8 cellular contexts compared by ENCODE assay signal in the genomic region with DNA sequence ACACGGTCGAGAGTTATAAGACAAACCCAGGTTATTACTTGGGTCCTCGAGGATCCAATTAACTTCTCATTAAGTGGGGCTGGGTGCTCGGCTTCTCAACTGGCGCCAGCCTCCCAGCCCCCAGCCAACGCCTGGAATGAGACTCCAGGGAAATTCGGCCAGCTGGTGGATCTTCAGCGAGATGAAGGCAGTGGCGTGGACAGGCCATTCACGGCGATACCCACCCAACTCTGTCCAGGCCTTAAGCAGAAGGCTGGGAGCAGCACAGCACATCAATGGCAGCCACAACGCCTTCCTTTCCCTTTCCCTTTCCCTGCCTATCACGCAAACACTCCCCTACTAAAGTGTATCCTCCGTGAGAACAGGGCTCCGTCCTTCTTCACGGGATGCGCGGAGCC. TPM values are rescaled to one million over a fixed set of nuclear protein-coding genes. Genes with fewer than 3 reads are reported as not detected.
A peak's percentile ranks its signal among the peaks of the same experiment; 100 is the strongest.
DNase-seq lines count a peak whose midpoint lies in the region; ATAC-seq and TF ChIP-seq lines count a peak whose summit lies in the region.

No MANE protein-coding gene starts in this region.

- POLR2A ChIA-PET in GM10248 (lab: Yijun Ruan, JAX): no interaction called here
- POLR2A ChIA-PET in HEK293T (lab: Yijun Ruan, JAX): no interaction called here

- TF ChIP-seq POLR2A in right lobe of liver (IDR thresholded peaks at IDR 0.05) (no peak), suprapubic skin (IDR thresholded peaks at IDR 0.05) (no peak)

- H3K27ac ChIP-seq in brain microvascular endothelial cell: no peak overlapping the region
- no peak overlapping the region for H3K27ac ChIP-seq in right lobe of liver
- peak overlapping the region; percentile 83 for H3K27ac ChIP-seq in suprapubic skin

- peaks cover 0 to 9% (median 0%) of the 10 kb centered on the region in 4 donors for H3K4me1 ChIP-seq in right lobe of liver
- peaks cover 19% of the 10 kb centered on the region for H3K4me1 ChIP-seq in suprapubic skin

- H3K36me3 ChIP-seq in brain microvascular endothelial cell (replicated peaks): no peaks in the 10 kb centered on the region
- no peaks in the 10 kb centered on the region for H3K36me3 ChIP-seq in right lobe of liver
- no peaks in the 10 kb centered on the region for H3K36me3 ChIP-seq in suprapubic skin

- no peaks in the 10 kb centered on the region for H3K27me3 ChIP-seq in brain microvascular endothelial cell (replicated peaks)
- H3K27me3 ChIP-seq in right lobe of liver: no peaks in the 10 kb centered on the region
- peaks cover 40% of the 10 kb centered on the region for H3K27me3 ChIP-seq in suprapubic skin

- no peak for TF ChIP-seq CTCF in brain microvascular endothelial cell (IDR thresholded peaks at IDR 0.05; ENCODE audit: low read depth, low read length, missing control alignments)
- TF ChIP-seq CTCF in right lobe of liver (IDR thresholded peaks at IDR 0.05): no peak
- TF ChIP-seq CTCF in suprapubic skin (IDR thresholded peaks at IDR 0.05): no peak
- no peak for TF ChIP-seq CTCF in GM10248 (IDR thresholded peaks at IDR 0.05; ENCODE audit: control extremely low read depth, extremely low read depth, low read depth, missing control alignments)

- no peak for TF ChIP-seq EP300 in suprapubic skin (IDR thresholded peaks at IDR 0.05)

- H3K9me3 ChIP-seq in right lobe of liver (no peaks in the 10 kb centered on the region), suprapubic skin (no peaks in the 10 kb centered on the region)

- intact Hi-C loops in right lobe of liver (cut with DNase I): no loop called here

- ATAC-seq in right lobe of liver: peak in 2 of 4 donors; percentile 11 to 13

- peak; percentile 30 for DNase-seq in NCI-H1694 (lab: John Stamatoyannopoulos, UW)
- DNase-seq in NCI-H1694 treated with DMSO at 0.1 percent for 48 hours (lab: John Stamatoyannopoulos, UW): no peak
- no peak for DNase-seq in brain microvascular endothelial cell
- DNase-seq in right lobe of liver: no peak
- DNase-seq in suprapubic skin (ENCODE audit: low spot score in 2 of 2): no peak
- no peak for DNase-seq in GM10248 (ENCODE audit: extremely low spot score)
- DNase-seq in stimulated activated CD4-positive, alpha-beta T cell treated with anti-CD3 and anti-CD28 coated beads, Interleukin-2, amount 100 ng/mL, for 24 hours: no peak
- DNase-seq in HEK293T (ENCODE audit: extremely low spot score): no peak

- peak overlapping the region; percentile 48 for H3K4me3 ChIP-seq in brain microvascular endothelial cell (ENCODE audit: low read depth, low read length)
- H3K4me3 ChIP-seq in right lobe of liver: peak overlapping the region; percentile 48 to 64 (median 50)
- peak overlapping the region; percentile 62 for H3K4me3 ChIP-seq in suprapubic skin

- 47% methylated on average over 10 of the region's 18 CpGs for WGBS in right lobe of liver (ENCODE audit: insufficient coverage, low coverage, low lambda C conversion rate, missing lambda C conversion rate)
- WGBS in suprapubic skin: 28% methylated on average over 17 of the region's 18 CpGs

- in situ Hi-C loops in brain microvascular endothelial cell (cut with HindIII; ENCODE audit: low pct_ligation_motif_present, low sequenced_read_pairs): no loop called here

- CTCF ChIA-PET in GM10248 (lab: Yijun Ruan, JAX): no interaction called here
- CTCF ChIA-PET in HEK293T (lab: Yijun Ruan, JAX): interaction anchor here (0.6 kb wide), 1 partner anchor 654 kb away, joined by 4 read pairs; no protein-coding TSS in a partner anchor

TF ChIP-seq in HEK293T, 16 proteins besides CTCF, POLR2A, EP300 and RAD21:
- TF ChIP-seq ARNT (IDR thresholded peaks at IDR 0.05) (no peak), ZNF384 (IDR thresholded peaks at IDR 0.05) (no peak), FOXA1 (IDR thresholded peaks at IDR 0.05) (no peak), CTBP1 (IDR thresholded peaks at IDR 0.05; ENCODE audit: borderline replicate concordance) (no peak), HDGF (IDR thresholded peaks at IDR 0.05; ENCODE audit: borderline replicate concordance) (no peak), L3MBTL2 (conservative IDR thresholded peaks at IDR 0.05) (no peak), TARDBP (IDR thresholded peaks at IDR 0.05) (no peak), BHLHE40 (IDR thresholded peaks at IDR 0.05; ENCODE audit: borderline replicate concordance) (no peak), FOXM1 (IDR thresholded peaks at IDR 0.05; ENCODE audit: borderline replicate concordance) (no peak), LEF1 (IDR thresholded peaks at IDR 0.05; ENCODE audit: borderline replicate concordance) (no peak), SUZ12 (IDR thresholded peaks at IDR 0.05) (no peak), FOXK2 (IDR thresholded peaks at IDR 0.05) (no peak), SP1 (IDR thresholded peaks at IDR 0.05) (no peak), NFRKB (IDR thresholded peaks at IDR 0.05) (no peak)
- TF ChIP-seq, protein P1, sequence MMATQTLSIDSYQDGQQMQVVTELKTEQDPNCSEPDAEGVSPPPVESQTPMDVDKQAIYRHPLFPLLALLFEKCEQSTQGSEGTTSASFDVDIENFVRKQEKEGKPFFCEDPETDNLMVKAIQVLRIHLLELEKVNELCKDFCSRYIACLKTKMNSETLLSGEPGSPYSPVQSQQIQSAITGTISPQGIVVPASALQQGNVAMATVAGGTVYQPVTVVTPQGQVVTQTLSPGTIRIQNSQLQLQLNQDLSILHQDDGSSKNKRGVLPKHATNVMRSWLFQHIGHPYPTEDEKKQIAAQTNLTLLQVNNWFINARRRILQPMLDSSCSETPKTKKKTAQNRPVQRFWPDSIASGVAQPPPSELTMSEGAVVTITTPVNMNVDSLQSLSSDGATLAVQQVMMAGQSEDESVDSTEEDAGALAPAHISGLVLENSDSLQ (IDR thresholded peaks at IDR 0.05): no peak

RNA-seq across cellular contexts. Expression of gene METTL24, which starts 0.9 kb away (rescaled TPM):
- total RNA-seq in right lobe of liver (1 to 10 TPM in 2 of 6 experiments, under 1 TPM in 4; 0.37 to 1.0 (median 0.57) TPM), suprapubic skin (1 to 10 TPM in 1 of 4 donors, under 1 TPM in 1, not detected in 2; 0.45 to 1.7 TPM)

RNA-seq across cellular contexts. Expression of gene DDO, which starts 58.1 kb away (rescaled TPM):
- total RNA-seq in right lobe of liver (1 to 10 TPM; 4.6 to 9.4 (median 6.4) TPM), suprapubic skin (1 to 10 TPM in 1 of 4 donors, under 1 TPM in 1, not detected in 2; 0.81 to 1.1 TPM)
